ENCODE assay signal across 15 cellular contexts in the genomic region with DNA sequence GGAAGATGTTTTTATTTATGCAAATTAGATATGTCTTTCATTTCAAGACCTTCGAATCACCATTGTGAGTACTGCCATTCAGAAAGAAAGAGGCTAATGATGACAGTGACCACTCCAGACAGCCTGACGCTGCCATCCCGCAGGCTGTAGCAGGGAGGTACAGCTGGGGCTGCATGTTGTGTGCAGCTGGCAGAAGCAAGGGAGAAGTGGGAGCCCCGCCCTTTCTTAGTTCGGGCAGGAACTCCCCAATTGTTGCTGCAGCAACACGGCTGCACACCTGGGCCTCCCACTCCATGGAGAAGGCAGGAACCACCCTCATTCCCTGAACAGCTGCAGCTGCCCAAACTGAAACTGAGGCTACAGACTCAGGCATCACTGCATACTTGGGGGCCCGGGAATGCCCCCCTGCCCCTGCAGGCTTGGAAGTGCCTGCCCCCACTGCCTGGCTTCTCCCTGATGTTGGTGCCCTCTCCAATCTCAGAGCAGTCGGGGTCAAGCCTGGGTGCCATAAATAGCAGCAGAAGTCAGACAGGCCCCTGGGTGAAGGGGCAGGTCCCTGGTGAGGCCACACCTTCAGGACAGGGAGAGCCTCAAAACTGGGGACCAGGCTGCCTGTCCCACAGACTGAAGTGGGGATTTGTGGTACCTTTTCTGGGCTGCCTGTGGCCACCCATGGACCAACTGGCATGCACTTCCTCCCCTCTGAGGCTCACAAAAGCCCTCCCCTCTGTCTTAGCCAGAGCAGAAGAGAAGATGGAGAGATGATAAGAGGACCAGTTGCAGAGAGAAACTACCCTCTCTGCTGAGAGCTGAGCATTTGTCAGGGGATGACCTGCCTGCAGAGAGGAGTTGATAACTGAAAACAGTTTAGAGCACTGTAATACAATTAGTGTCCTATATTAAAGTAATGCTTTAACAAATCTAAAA.
DNase-seq lines count a peak whose midpoint lies in the region; ATAC-seq and TF ChIP-seq lines count a peak whose summit lies in the region.
"Had no signal": no experiment of that assay in that cellular context is flagged by ENCODE, and none has a peak within 500 bp of the region (broad histone marks: within the 10 kb centered on the region; RNA-seq: fewer than 3 reads in every experiment).

No MANE protein-coding gene starts in this region.

- H3K27ac Mint-ChIP-seq in chondrocyte (ENCODE audit: unreplicated experiment) = no peak overlapping the region
- no peak overlapping the region for H3K27ac Mint-ChIP-seq in stimulated activated naive B cell treated with anti-CD40 and anti-IgM and Interleukin-4, amounts not matched to agents 10 μg/mL and 1 μg/mL and 100 μg/mL, for 72 hours
- H3K27ac Mint-ChIP-seq: T-helper 1 cell treated with Interleukin-12 subunit alpha and Interleukin-12 subunit beta and Interleukin-4 antibody, amounts not matched to agents 30 μg/mL and 1 μg/mL, for 36 hours had no signal

- H3K9me3 ChIP-seq in lower lobe of right lung = no peaks in the 10 kb centered on the region

- H3K27me3 ChIP-seq in lower lobe of right lung (ENCODE audit: low read depth) = no peaks in the 10 kb centered on the region

- DNase-seq in NCI-H748 (lab: John Stamatoyannopoulos, UW; ENCODE audit: unreplicated experiment) = peak; percentile 42
- no peak for DNase-seq in NCI-H748 treated with DMSO at 0.1 percent for 48 hours (lab: John Stamatoyannopoulos, UW)
- DNase-seq in RPMI8226 = peak; percentile 62
- peak; percentile 68 for DNase-seq in chondrocyte (ENCODE audit: low spot score)
- no peak for DNase-seq in sciatic nerve (ENCODE audit: low spot score)
- DNase-seq in stimulated activated naive B cell treated with anti-CD40 and anti-IgM and Interleukin-4, amounts not matched to agents 10 μg/mL and 1 μg/mL and 100 μg/mL, for 72 hours = no peak
- no peak for DNase-seq in lower lobe of right lung
- no peak for DNase-seq in stimulated activated CD4-positive, alpha-beta T cell treated with anti-CD3 and anti-CD28 coated beads, Interleukin-4, amount 100 ng/mL, for 1 hour
- DNase-seq: DMS153, H7, KBM-7, NCI-H1694 treated with DMSO at 0.1 percent for 48 hours, NCI-H2081, NCI-H526 treated with DMSO at 0.1 percent for 48 hours had no signal

- no peaks in the 10 kb centered on the region for H3K4me1 ChIP-seq in lower lobe of right lung

- H3K9me3 Mint-ChIP-seq in chondrocyte (ENCODE audit: low read depth) = peaks cover 7% of the 10 kb centered on the region
- H3K9me3 Mint-ChIP-seq in stimulated activated naive B cell treated with anti-CD40 and anti-IgM and Interleukin-4, amounts not matched to agents 10 μg/mL and 1 μg/mL and 100 μg/mL, for 72 hours = peaks cover 7 to 10% of the 10 kb centered on the region in 2 donors

- TF ChIP-seq CTCF in chondrocyte (IDR thresholded peaks at IDR 0.05) = no peak
- no peak for TF ChIP-seq CTCF in lower lobe of right lung (IDR thresholded peaks at IDR 0.05)

- intact Hi-C loops in sciatic nerve (cut with DNase I) = no loop called here
- intact Hi-C loops in lower lobe of right lung (cut with DNase I) = no loop called here

- ATAC-seq in sciatic nerve = peak; percentile 32
- ATAC-seq in stimulated activated naive B cell treated with anti-CD40 and anti-IgM and Interleukin-4, amounts not matched to agents 10 μg/mL and 1 μg/mL and 100 μg/mL, for 72 hours (replicated peaks) = no peak
- no peak for ATAC-seq in lower lobe of right lung

- no peak overlapping the region for H3K4me3 ChIP-seq in lower lobe of right lung

- H3K36me3 ChIP-seq in lower lobe of right lung = no peaks in the 10 kb centered on the region

- H3K27ac ChIP-seq in lower lobe of right lung = no peak overlapping the region

- H3K4me3 Mint-ChIP-seq in chondrocyte (ENCODE audit: unreplicated experiment) = no peak overlapping the region
- H3K4me3 Mint-ChIP-seq in stimulated activated naive B cell treated with anti-CD40 and anti-IgM and Interleukin-4, amounts not matched to agents 10 μg/mL and 1 μg/mL and 100 μg/mL, for 72 hours = no peak overlapping the region
- H3K4me3 Mint-ChIP-seq: T-helper 1 cell treated with Interleukin-12 subunit alpha and Interleukin-12 subunit beta and Interleukin-4 antibody, amounts not matched to agents 30 μg/mL and 1 μg/mL, for 36 hours had no signal

- H3K36me3 Mint-ChIP-seq in chondrocyte (ENCODE audit: low read depth) = no peaks in the 10 kb centered on the region
- H3K36me3 Mint-ChIP-seq in stimulated activated naive B cell treated with anti-CD40 and anti-IgM and Interleukin-4, amounts not matched to agents 10 μg/mL and 1 μg/mL and 100 μg/mL, for 72 hours = no peaks in the 10 kb centered on the region

- no peaks in the 10 kb centered on the region for H3K4me1 Mint-ChIP-seq in chondrocyte (ENCODE audit: low read depth)
- no peaks in the 10 kb centered on the region for H3K4me1 Mint-ChIP-seq in stimulated activated naive B cell treated with anti-CD40 and anti-IgM and Interleukin-4, amounts not matched to agents 10 μg/mL and 1 μg/mL and 100 μg/mL, for 72 hours

- H3K27me3 Mint-ChIP-seq in chondrocyte (ENCODE audit: low read depth) = peaks cover 3% of the 10 kb centered on the region
- H3K27me3 Mint-ChIP-seq in stimulated activated naive B cell treated with anti-CD40 and anti-IgM and Interleukin-4, amounts not matched to agents 10 μg/mL and 1 μg/mL and 100 μg/mL, for 72 hours = no peaks in the 10 kb centered on the region

Comparison
In these comparisons a context has a peak if more than half of its experiments do, and no peak if none do; other contexts are left out.
1. DNase-seq: peak in NCI-H748 (single experiment), RPMI8226 (single experiment) and chondrocyte (single experiment); none in NCI-H748 treated with DMSO at 0.1 percent for 48 hours (single experiment), sciatic nerve (single experiment), stimulated activated naive B cell treated with anti-CD40 and anti-IgM and Interleukin-4, amounts not matched to agents 10 μg/mL and 1 μg/mL and 100 μg/mL, for 72 hours (single experiment), lower lobe of right lung (single experiment) and stimulated activated CD4-positive, alpha-beta T cell treated with anti-CD3 and anti-CD28 coated beads, Interleukin-4, amount 100 ng/mL, for 1 hour (single experiment).